ENCODE assay signal across 8 cellular contexts in genomic region chr19:56566904-56567273, GRCh38. TPM values are rescaled to one million over a fixed set of nuclear protein-coding genes. Genes with fewer than 3 reads are reported as not detected.
A peak's percentile ranks its signal among the peaks of the same experiment; 100 is the strongest.
DNase-seq lines count a peak whose midpoint lies in the region; ATAC-seq, FAIRE-seq and TF ChIP-seq lines count a peak whose summit lies in the region.

No MANE protein-coding gene starts in this region.

- TF ChIP-seq POLR2A in erythroblast (IDR thresholded peaks at IDR 0.05; ENCODE audit: low read length) = no peak

- no peak for FAIRE-seq in RCC 7860 (lab: Jason Lieb, UNC)

- peaks cover 26% of the 10 kb centered on the region for H3K36me3 Mint-ChIP-seq in IgD-negative memory B cell
- peaks cover 54% of the 10 kb centered on the region for H3K36me3 Mint-ChIP-seq in natural killer cell treated with Interleukin-12 subunit alpha and Interleukin-12 subunit beta and Interleukin-15 and Interleukin-18, amount 100 ng/mL, for 72 hours

- peak; percentile 10 for ATAC-seq in GM21515 (IDR thresholded peaks at IDR 0.05; ENCODE audit: unreplicated experiment)
- ATAC-seq in natural killer cell treated with Interleukin-12 subunit alpha and Interleukin-12 subunit beta and Interleukin-15 and Interleukin-18, amount 100 ng/mL, for 72 hours = peak; percentile 39 to 52

- H3K4me1 Mint-ChIP-seq in IgD-negative memory B cell = peaks cover 6 to 13% (median 7%) of the 10 kb centered on the region in 3 donors
- H3K4me1 Mint-ChIP-seq in natural killer cell treated with Interleukin-12 subunit alpha and Interleukin-12 subunit beta and Interleukin-15 and Interleukin-18, amount 100 ng/mL, for 72 hours (ENCODE audit: low read depth in 2 of 2) = peaks cover 8 to 11% of the 10 kb centered on the region in 2 donors

- H3K9me3 Mint-ChIP-seq in IgD-negative memory B cell = peaks cover 12 to 41% (median 34%) of the 10 kb centered on the region in 3 donors
- H3K9me3 Mint-ChIP-seq in natural killer cell treated with Interleukin-12 subunit alpha and Interleukin-12 subunit beta and Interleukin-15 and Interleukin-18, amount 100 ng/mL, for 72 hours = peaks cover 30% of the 10 kb centered on the region

- H3K27me3 Mint-ChIP-seq in IgD-negative memory B cell = no peaks in the 10 kb centered on the region
- H3K27me3 Mint-ChIP-seq in natural killer cell treated with Interleukin-12 subunit alpha and Interleukin-12 subunit beta and Interleukin-15 and Interleukin-18, amount 100 ng/mL, for 72 hours = no peaks in the 10 kb centered on the region

- H3K27ac Mint-ChIP-seq in IgD-negative memory B cell = peak overlapping the region; percentile 70 to 96 (median 78)
- H3K27ac Mint-ChIP-seq in natural killer cell treated with Interleukin-12 subunit alpha and Interleukin-12 subunit beta and Interleukin-15 and Interleukin-18, amount 100 ng/mL, for 72 hours = peak overlapping the region; percentile 75 to 86

- peak overlapping the region; percentile 93 to 99 (median 96) for H3K4me3 Mint-ChIP-seq in IgD-negative memory B cell
- H3K4me3 Mint-ChIP-seq in natural killer cell treated with Interleukin-12 subunit alpha and Interleukin-12 subunit beta and Interleukin-15 and Interleukin-18, amount 100 ng/mL, for 72 hours = peak overlapping the region; percentile 94

- DNase-seq in DMS 273 treated with DMSO at 0.1 percent for 48 hours (lab: John Stamatoyannopoulos, UW) (peak; percentile 13), erythroblast (lab: John Stamatoyannopoulos, UW) (peak; percentile 38 to 48), stromal cell of bone marrow (ENCODE audit: low read depth) (peak; percentile 5), RCC 7860 (ENCODE audit: low spot score) (no peak)
- DNase-seq in activated CD4-positive, alpha-beta T cell treated with anti-CD3 and anti-CD28 coated beads for 48 hours = peak; percentile 65
- no peak for DNase-seq in natural killer cell treated with Interleukin-12 subunit alpha and Interleukin-12 subunit beta and Interleukin-15 and Interleukin-18, amount 100 ng/mL, for 72 hours (ENCODE audit: low spot score)

RNA-seq across cellular contexts. Expression of gene ZNF470, which starts 0.4 kb away (rescaled TPM):
- 2.1 TPM for polyA plus RNA-seq in IgD-negative memory B cell
- total RNA-seq in natural killer cell treated with Interleukin-12 subunit alpha and Interleukin-12 subunit beta and Interleukin-15 and Interleukin-18, amount 100 ng/mL, for 72 hours = 1 to 10 TPM; 2.3 to 6.7 TPM

RNA-seq across cellular contexts. Expression of gene ZFP28, which starts 28.1 kb away (rescaled TPM):
- polyA plus RNA-seq in IgD-negative memory B cell = 1.1 TPM
- total RNA-seq in natural killer cell treated with Interleukin-12 subunit alpha and Interleukin-12 subunit beta and Interleukin-15 and Interleukin-18, amount 100 ng/mL, for 72 hours = 1 to 10 TPM in 1 of 2 donors, under 1 TPM in 1; 0.64 to 3.5 TPM

RNA-seq across cellular contexts. Expression of gene ZNF71, which starts 28.2 kb away (rescaled TPM):
- polyA plus RNA-seq in IgD-negative memory B cell = 11.1 TPM
- 1 to 10 TPM; 4.8 to 8.5 TPM for total RNA-seq in natural killer cell treated with Interleukin-12 subunit alpha and Interleukin-12 subunit beta and Interleukin-15 and Interleukin-18, amount 100 ng/mL, for 72 hours

RNA-seq across cellular contexts. Expression of gene ZNF471, which starts 59.2 kb away (rescaled TPM):
- 0.14 TPM for polyA plus RNA-seq in IgD-negative memory B cell
- 1 to 10 TPM in 1 of 2 donors, under 1 TPM in 1; 0.20 to 1.1 TPM for total RNA-seq in natural killer cell treated with Interleukin-12 subunit alpha and Interleukin-12 subunit beta and Interleukin-15 and Interleukin-18, amount 100 ng/mL, for 72 hours

Comparison
In these comparisons a context has a peak if more than half of its experiments do, and no peak if none do; other contexts are left out.
1. DNase-seq: peak in DMS 273 treated with DMSO at 0.1 percent for 48 hours (single experiment), activated CD4-positive, alpha-beta T cell treated with anti-CD3 and anti-CD28 coated beads for 48 hours (single experiment), erythroblast (2 of 2) and stromal cell of bone marrow (single experiment); none in natural killer cell treated with Interleukin-12 subunit alpha and Interleukin-12 subunit beta and Interleukin-15 and Interleukin-18, amount 100 ng/mL, for 72 hours (single experiment) and RCC 7860 (single experiment).